1 cellular context compared by ENCODE assay signal in genomic region chr4:44661940-44662622, GRCh38.
TF ChIP-seq lines count a peak whose summit lies in the region.

No MANE protein-coding gene starts in this region.

TF ChIP-seq in HepG2, 621 proteins besides CTCF, POLR2A, EP300 and RAD21:
- TF ChIP-seq ZNF333 (CRISPR knock-in tag; IDR thresholded peaks at IDR 0.05; ENCODE audit: borderline replicate concordance) = no peak
- TF ChIP-seq SNAI1 (CRISPR knock-in tag; IDR thresholded peaks at IDR 0.05; ENCODE audit: borderline replicate concordance) = no peak
- TF ChIP-seq ZNF605 (CRISPR knock-in tag; IDR thresholded peaks at IDR 0.05) = no peak
- peak; percentile 74 for TF ChIP-seq FOSL2 (CRISPR knock-in tag; IDR thresholded peaks at IDR 0.05)
- TF ChIP-seq THAP11 (CRISPR knock-in tag; IDR thresholded peaks at IDR 0.05) = no peak
- TF ChIP-seq ZNF34 (CRISPR knock-in tag; IDR thresholded peaks at IDR 0.05; ENCODE audit: borderline replicate concordance) = no peak
- no peak for TF ChIP-seq YEATS4 (CRISPR knock-in tag; IDR thresholded peaks at IDR 0.05; ENCODE audit: borderline replicate concordance)
- TF ChIP-seq SOX13 (IDR thresholded peaks at IDR 0.05) = no peak
- TF ChIP-seq SOX13 (CRISPR knock-in tag; conservative IDR thresholded peaks at IDR 0.05 in 1 of 2, IDR thresholded peaks at IDR 0.05 in 1 of 2) = 0 out of 4 replicates have a peak, but pooled peaks of 1 of the 2 experiments have one; percentile 19
- TF ChIP-seq ZBTB33 (CRISPR knock-in tag; IDR thresholded peaks at IDR 0.05) = no peak
- no peak for TF ChIP-seq PHF20 (CRISPR knock-in tag; IDR thresholded peaks at IDR 0.05)
- TF ChIP-seq MNT (IDR thresholded peaks at IDR 0.05) = no peak
TF ChIP-seq in HepG2: peak in this region for 2.
